ENCODE assay signal across 9 cellular contexts in genomic region chr5:179343902-179344300, GRCh38. TPM values are rescaled to one million over a fixed set of nuclear protein-coding genes. Genes with fewer than 3 reads are reported as not detected.
DNase-seq lines count a peak whose midpoint lies in the region; ATAC-seq, FAIRE-seq and TF ChIP-seq lines count a peak whose summit lies in the region.
"Had no signal": no experiment of that assay in that cellular context is flagged by ENCODE, and none has a peak within 500 bp of the region (broad histone marks: within the 10 kb centered on the region; RNA-seq: fewer than 3 reads in every experiment).

No MANE protein-coding gene starts in this region.

- H3K4me1 ChIP-seq in NT2/D1 (ENCODE audit: insufficient read depth, insufficient read length), result peaks cover 5% of the 10 kb centered on the region
- no peaks in the 10 kb centered on the region for H3K4me1 ChIP-seq in foreskin keratinocyte

- peak overlapping the region; percentile 50 for H3K4me3 Mint-ChIP-seq in progenitor cell of endocrine pancreas (ENCODE audit: low read depth)

- peak overlapping the region; percentile 71 for H3K4me3 ChIP-seq in NT2/D1 (ENCODE audit: insufficient read length, low read depth)

- TF ChIP-seq CTCF in foreskin keratinocyte (conservative IDR thresholded peaks at IDR 0.05), result peak; percentile 15
- TF ChIP-seq CTCF in progenitor cell of endocrine pancreas (IDR thresholded peaks at IDR 0.05; ENCODE audit: unreplicated experiment), result peak; percentile 56

- no peak for FAIRE-seq in RCC 7860 (lab: Jason Lieb, UNC)
- FAIRE-seq: colon had no signal

- ATAC-seq in foreskin keratinocyte (no peak), GM19452 (IDR thresholded peaks at IDR 0.05; ENCODE audit: unreplicated experiment) (no peak)

- H3K27ac ChIP-seq in foreskin keratinocyte, result no peak overlapping the region

- peaks cover 65% of the 10 kb centered on the region for H3K27me3 Mint-ChIP-seq in progenitor cell of endocrine pancreas

- peaks cover 10% of the 10 kb centered on the region for H3K4me1 Mint-ChIP-seq in progenitor cell of endocrine pancreas (ENCODE audit: low read depth)

- no peaks in the 10 kb centered on the region for H3K36me3 Mint-ChIP-seq in progenitor cell of endocrine pancreas (ENCODE audit: insufficient read depth)

- no peaks in the 10 kb centered on the region for H3K9me3 ChIP-seq in NT2/D1 (ENCODE audit: insufficient read depth, low read length)

- peak overlapping the region; percentile 82 for H3K9ac ChIP-seq in NT2/D1 (ENCODE audit: insufficient read length, low read depth)

- no peaks in the 10 kb centered on the region for H3K36me3 ChIP-seq in NT2/D1 (ENCODE audit: insufficient read depth, insufficient read length, low read length)

- peaks cover 53% of the 10 kb centered on the region for H3K27me3 ChIP-seq in NT2/D1 (ENCODE audit: insufficient read depth, insufficient read length)
- peaks cover 48% of the 10 kb centered on the region for H3K27me3 ChIP-seq in foreskin keratinocyte

- H3K9me3 Mint-ChIP-seq in progenitor cell of endocrine pancreas (ENCODE audit: low read depth), result no peaks in the 10 kb centered on the region

- no peak overlapping the region for H3K27ac Mint-ChIP-seq in progenitor cell of endocrine pancreas

- peak; percentile 68 for DNase-seq in EL
- peak; percentile 60 for DNase-seq in NT2/D1 (ENCODE audit: low read depth, low spot score)
- DNase-seq in foreskin keratinocyte, result no peak
- DNase-seq in progenitor cell of endocrine pancreas (ENCODE audit: low spot score, unreplicated experiment), result peak; percentile 64
- no peak for DNase-seq in RCC 7860 (ENCODE audit: low spot score)
- no peak for DNase-seq in DMS153 (lab: John Stamatoyannopoulos, UW)
- DNase-seq in ureter (ENCODE audit: low spot score), result no peak

RNA-seq across cellular contexts. Expression of gene ADAMTS2, which starts 1.4 kb away (rescaled TPM):
- total RNA-seq in foreskin keratinocyte, result not detected in 2 replicates
- polyA plus RNA-seq in foreskin keratinocyte, result not detected in 2 replicates
- total RNA-seq in progenitor cell of endocrine pancreas, result 2.1 and 2.5 TPM in 2 replicates
- total RNA-seq in ureter, result 13.3 TPM

Comparison
In these comparisons a context has a peak if more than half of its experiments do, and no peak if none do; other contexts are left out.
1. DNase-seq: peak in EL (single experiment), NT2/D1 (single experiment) and progenitor cell of endocrine pancreas (single experiment); none in foreskin keratinocyte (0 of 2), RCC 7860 (single experiment), DMS153 (single experiment) and ureter (single experiment).